In genomic region chr11:74925281-74925680, GRCh38 we compare ENCODE assay signal across 23 cellular contexts. TPM values are rescaled to one million over a fixed set of nuclear protein-coding genes. Genes with fewer than 3 reads are reported as not detected.
DNase-seq lines count a peak whose midpoint lies in the region; ATAC-seq, FAIRE-seq and TF ChIP-seq lines count a peak whose summit lies in the region.
"Had no signal": no experiment of that assay in that cellular context is flagged by ENCODE, and none has a peak within 500 bp of the region (broad histone marks: within the 10 kb centered on the region; RNA-seq: fewer than 3 reads in every experiment).

No MANE protein-coding gene starts in this region.

- H3K79me2 ChIP-seq in astrocyte (ENCODE audit: insufficient read depth, low read length) (no peaks in the 10 kb centered on the region), osteoblast (ENCODE audit: insufficient read depth, low read length) (no peaks in the 10 kb centered on the region)

- H2AFZ ChIP-seq in astrocyte (ENCODE audit: low read depth, low read length) = no peak overlapping the region
- no peak overlapping the region for H2AFZ ChIP-seq in osteoblast (ENCODE audit: low read length)
- H2AFZ ChIP-seq: neural progenitor cell had no signal

- H3K36me3 ChIP-seq in astrocyte (ENCODE audit: insufficient read depth, low read length) = no peaks in the 10 kb centered on the region
- peaks cover 12% of the 10 kb centered on the region for H3K36me3 ChIP-seq in osteoblast (ENCODE audit: insufficient read depth, low read length)
- H3K36me3 ChIP-seq: neural progenitor cell, uterus had no signal

- no peak overlapping the region for H3K4me3 Mint-ChIP-seq in activated CD8-positive, alpha-beta memory T cell treated with anti-CD3 and anti-CD28 coated beads, Interleukin-2, amount 10 ng/mL, durations not matched to agents 7 days and 5 days
- H3K4me3 Mint-ChIP-seq in astrocyte (ENCODE audit: unreplicated experiment) = no peak overlapping the region
- H3K4me3 Mint-ChIP-seq: neural progenitor cell, T-cell had no signal

- no peak for ATAC-seq in activated CD8-positive, alpha-beta memory T cell treated with anti-CD3 and anti-CD28 coated beads, Interleukin-2, amount 10 ng/mL, durations not matched to agents 7 days and 5 days
- ATAC-seq in GM18519 (IDR thresholded peaks at IDR 0.05; ENCODE audit: low FRiP score, unreplicated experiment) = no peak
- ATAC-seq in GM18511 (IDR thresholded peaks at IDR 0.05; ENCODE audit: unreplicated experiment) = no peak
- ATAC-seq: T-cell had no signal

- peaks cover 35% of the 10 kb centered on the region for H3K4me1 Mint-ChIP-seq in activated CD8-positive, alpha-beta memory T cell treated with anti-CD3 and anti-CD28 coated beads, Interleukin-2, amount 10 ng/mL, durations not matched to agents 7 days and 5 days
- peaks cover 10% of the 10 kb centered on the region for H3K4me1 Mint-ChIP-seq in astrocyte (ENCODE audit: low read depth, unreplicated experiment)
- H3K4me1 Mint-ChIP-seq: neural progenitor cell, T-cell had no signal

- DNase-seq in activated CD8-positive, alpha-beta memory T cell treated with anti-CD3 and anti-CD28 coated beads, Interleukin-2, amount 10 ng/mL, durations not matched to agents 7 days and 5 days = no peak
- no peak for DNase-seq in activated CD8-positive, alpha-beta memory T cell treated with anti-CD3 and anti-CD28 coated beads, Interleukin-2, amount 50 U/mL, for 4 hours
- peak; percentile 80 for DNase-seq in HCEC 1CT
- DNase-seq in astrocyte (ENCODE audit: low read depth) = peak; percentile 23
- no peak for DNase-seq in osteoblast (ENCODE audit: insufficient read length, low spot score, missing footprints)
- no peak for DNase-seq in SW 1271 (lab: John Stamatoyannopoulos, UW)
- DNase-seq: activated T-cell treated with anti-CD3 and anti-CD28 coated beads, Interleukin-2, amount 50 U/mL, for 48 hours; CD8-positive, alpha-beta memory T cell; DMS53; GOT3; NCI-H1105; NCI-H510A treated with DMSO at 0.1 percent for 48 hours; spleen; substantia nigra; T-cell; uterus had no signal

- H3K9me3 ChIP-seq in astrocyte (ENCODE audit: insufficient read depth, low read depth, low read length) = no peaks in the 10 kb centered on the region
- H3K9me3 ChIP-seq in osteoblast (ENCODE audit: low read depth, low read length) = no peaks in the 10 kb centered on the region
- H3K9me3 ChIP-seq: spleen, uterus had no signal

- H3K9ac ChIP-seq in astrocyte (ENCODE audit: low read length) = no peak overlapping the region
- H3K9ac ChIP-seq: KMS-11, neural progenitor cell had no signal

- no peak overlapping the region for H3K27ac ChIP-seq in astrocyte (ENCODE audit: low read depth, low read length)
- H3K27ac ChIP-seq in osteoblast (ENCODE audit: low read depth, low read length) = peak overlapping the region; percentile 35
- H3K27ac ChIP-seq: cardiac muscle cell, KMS-11, neural progenitor cell, RWPE1, spleen had no signal

- no peaks in the 10 kb centered on the region for H3K27me3 Mint-ChIP-seq in activated CD8-positive, alpha-beta memory T cell treated with anti-CD3 and anti-CD28 coated beads, Interleukin-2, amount 10 ng/mL, durations not matched to agents 7 days and 5 days
- H3K27me3 Mint-ChIP-seq in astrocyte (ENCODE audit: low read depth, unreplicated experiment) = no peaks in the 10 kb centered on the region
- H3K27me3 Mint-ChIP-seq: CD8-positive, alpha-beta memory T cell; T-cell had no signal

- H3K9me3 Mint-ChIP-seq in activated CD8-positive, alpha-beta memory T cell treated with anti-CD3 and anti-CD28 coated beads, Interleukin-2, amount 10 ng/mL, durations not matched to agents 7 days and 5 days (ENCODE audit: low read depth) = no peaks in the 10 kb centered on the region
- H3K9me3 Mint-ChIP-seq in astrocyte (ENCODE audit: unreplicated experiment) = no peaks in the 10 kb centered on the region
- H3K9me3 Mint-ChIP-seq: CD8-positive, alpha-beta memory T cell; neural progenitor cell; T-cell had no signal

- H3K27me3 ChIP-seq in astrocyte (ENCODE audit: insufficient read depth, low read length) (no peaks in the 10 kb centered on the region), osteoblast (ENCODE audit: insufficient read depth, low read length) (no peaks in the 10 kb centered on the region)
- H3K27me3 ChIP-seq: cardiac muscle cell, neural progenitor cell, spleen, uterus had no signal

- H3K4me1 ChIP-seq in astrocyte (ENCODE audit: insufficient read depth, low read length) = no peaks in the 10 kb centered on the region
- H3K4me1 ChIP-seq in osteoblast (ENCODE audit: insufficient read depth, low read length) = peaks cover 29% of the 10 kb centered on the region

- FAIRE-seq in astrocyte (lab: Jason Lieb, UNC) = no peak
- FAIRE-seq: GM18507 had no signal

- H3K27ac Mint-ChIP-seq in activated CD8-positive, alpha-beta memory T cell treated with anti-CD3 and anti-CD28 coated beads, Interleukin-2, amount 10 ng/mL, durations not matched to agents 7 days and 5 days = peak overlapping the region; percentile 69
- no peak overlapping the region for H3K27ac Mint-ChIP-seq in astrocyte (ENCODE audit: unreplicated experiment)
- H3K27ac Mint-ChIP-seq: CD8-positive, alpha-beta memory T cell; neural progenitor cell; T-cell had no signal

- H3K4me3 ChIP-seq in astrocyte (ENCODE audit: insufficient read depth, low read depth, low read length) (no peak overlapping the region), osteoblast (ENCODE audit: insufficient read depth, low read length) (no peak overlapping the region)
- H3K4me3 ChIP-seq: cardiac muscle cell, neural progenitor cell, spleen, uterus had no signal

- CTCF ChIA-PET in activated CD8-positive, alpha-beta memory T cell treated with anti-CD3 and anti-CD28 coated beads, Interleukin-2, amount 10 ng/mL, durations not matched to agents 7 days and 5 days (lab: Charles Lee) = interaction anchor here (1.2 to 10.4 kb wide), 8 partner anchors 13 to 323 kb away, joined by 3 to 125 read pairs (median 6); partner anchors contain the start of gene TPBGL

- H3K4me2 ChIP-seq in astrocyte (ENCODE audit: low read length) = no peak overlapping the region
- H3K4me2 ChIP-seq in osteoblast (ENCODE audit: insufficient read depth, low read length) = peak overlapping the region; percentile 29
- H3K4me2 ChIP-seq: neural progenitor cell had no signal

- TF ChIP-seq CTCF in astrocyte (IDR thresholded peaks at IDR 0.05; ENCODE audit: insufficient read depth, low read depth, low read length) = no peak
- no peak for TF ChIP-seq CTCF in osteoblast (IDR thresholded peaks at IDR 0.05; ENCODE audit: extremely low read depth, low read depth, low read length)

- peaks cover 38% of the 10 kb centered on the region for H3K36me3 Mint-ChIP-seq in activated CD8-positive, alpha-beta memory T cell treated with anti-CD3 and anti-CD28 coated beads, Interleukin-2, amount 10 ng/mL, durations not matched to agents 7 days and 5 days
- H3K36me3 Mint-ChIP-seq in astrocyte (ENCODE audit: low read depth, unreplicated experiment) = peaks cover 2% of the 10 kb centered on the region

- H4K20me1 ChIP-seq in astrocyte (ENCODE audit: insufficient read depth, low read length) (peaks cover 7% of the 10 kb centered on the region), osteoblast (ENCODE audit: insufficient read depth, low read length) (peaks cover 7% of the 10 kb centered on the region)

RNA-seq across cellular contexts. Expression of gene XRRA1, which starts 23.6 kb away (rescaled TPM):
- total RNA-seq in activated CD8-positive, alpha-beta memory T cell treated with anti-CD3 and anti-CD28 coated beads, Interleukin-2, amount 10 ng/mL, durations not matched to agents 7 days and 5 days = 10 to 100 TPM; 32.2 to 39.4 TPM
- 8.4 and 8.9 TPM in 2 replicates for total RNA-seq in astrocyte
- 8.0 and 9.8 TPM in 2 replicates for total RNA-seq in osteoblast

RNA-seq across cellular contexts. Expression of gene SPCS2, which starts 23.8 kb away (rescaled TPM):
- 100 to 1,000 TPM; 130 to 156 TPM for total RNA-seq in activated CD8-positive, alpha-beta memory T cell treated with anti-CD3 and anti-CD28 coated beads, Interleukin-2, amount 10 ng/mL, durations not matched to agents 7 days and 5 days
- total RNA-seq in astrocyte = 104 and 120 TPM in 2 replicates
- total RNA-seq in osteoblast = 10.9 and 43.9 TPM in 2 replicates

Comparison
In these comparisons a context has a peak if more than half of its experiments do, and no peak if none do; other contexts are left out.
1. DNase-seq: peak in HCEC 1CT (single experiment) and astrocyte (single experiment); none in activated CD8-positive, alpha-beta memory T cell treated with anti-CD3 and anti-CD28 coated beads, Interleukin-2, amount 10 ng/mL, durations not matched to agents 7 days and 5 days (single experiment), activated CD8-positive, alpha-beta memory T cell treated with anti-CD3 and anti-CD28 coated beads, Interleukin-2, amount 50 U/mL, for 4 hours (single experiment), osteoblast (single experiment) and SW 1271 (0 of 2).